Comparison of ENCODE assay signal across 8 cellular contexts in the genomic region with DNA sequence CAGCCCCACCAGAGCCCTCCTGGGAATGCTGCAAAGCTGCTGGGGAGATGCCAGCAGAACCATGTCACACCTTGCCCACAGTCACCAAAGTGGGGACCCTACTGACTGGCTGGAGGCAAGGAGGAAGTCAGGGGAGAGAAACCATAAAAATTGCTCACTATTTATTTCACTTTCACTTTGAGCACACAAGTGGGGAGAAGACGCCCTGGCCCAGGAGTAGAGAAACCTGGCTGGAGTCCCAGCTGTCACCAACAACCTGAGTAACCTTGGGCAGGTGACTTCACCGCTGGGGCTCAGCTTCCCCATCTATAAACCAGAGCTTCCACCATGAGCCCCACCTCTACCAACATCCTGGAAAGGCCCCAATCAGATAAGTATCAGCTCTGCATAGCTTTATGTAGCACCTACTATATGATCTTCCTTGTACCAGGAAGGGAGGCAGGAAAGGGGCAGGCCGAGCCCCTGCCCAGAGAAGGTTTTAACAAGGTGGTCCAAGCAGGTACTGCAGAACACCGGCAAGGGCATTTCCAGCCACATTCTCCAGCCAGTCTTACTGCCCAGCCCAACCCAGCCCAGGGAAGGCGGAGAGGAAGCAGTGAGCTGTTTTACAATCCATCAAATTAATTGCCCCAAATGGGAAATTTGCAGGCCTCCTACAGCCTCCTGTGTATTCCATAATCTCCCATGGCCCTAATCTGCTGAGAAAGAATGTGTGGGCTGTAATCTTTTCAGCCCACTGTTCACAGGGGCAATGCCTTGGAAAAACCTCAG. TPM values are rescaled to one million over a fixed set of nuclear protein-coding genes. Genes with fewer than 3 reads are reported as not detected.
A peak's percentile ranks its signal among the peaks of the same experiment; 100 is the strongest.
DNase-seq lines count a peak whose midpoint lies in the region; ATAC-seq and TF ChIP-seq lines count a peak whose summit lies in the region.

No MANE protein-coding gene starts in this region.

- H3K27ac ChIP-seq in Peyer's patch: peak overlapping the region; percentile 14 to 97 (median 78)
- peak overlapping the region; percentile 84 to 94 (median 88) for H3K27ac ChIP-seq in body of pancreas

- peaks cover 0 to 66% (median 6%) of the 10 kb centered on the region in 4 donors for H3K4me1 ChIP-seq in Peyer's patch
- peaks cover 78% of the 10 kb centered on the region for H3K4me1 ChIP-seq in body of pancreas

- TF ChIP-seq CTCF in Peyer's patch (IDR thresholded peaks at IDR 0.05) (peak in 3 of 6 experiments; percentile 38 to 43 (median 42)), body of pancreas (IDR thresholded peaks at IDR 0.05) (peak in 5 of 7 experiments; percentile 15 to 46 (median 35))

- H3K4me3 ChIP-seq in Peyer's patch (peak overlapping the region in 2 of 4 donors; percentile 3 to 8), body of pancreas (no peak overlapping the region)

- H3K36me3 ChIP-seq in Peyer's patch (no peaks in the 10 kb centered on the region), body of pancreas (replicated peaks in 1 of 2; ENCODE audit: insufficient read depth in 1 of 2, low read depth in 2 of 2) (no peaks in the 10 kb centered on the region)

- intact Hi-C loops in body of pancreas (cut with DNase I): no loop called here

- no peaks in the 10 kb centered on the region for H3K9me3 ChIP-seq in Peyer's patch
- no peaks in the 10 kb centered on the region for H3K9me3 ChIP-seq in body of pancreas

- TF ChIP-seq POLR2A in Peyer's patch (IDR thresholded peaks at IDR 0.05) (no peak), body of pancreas (IDR thresholded peaks at IDR 0.05) (no peak)

- H3K27me3 ChIP-seq in Peyer's patch (no peaks in the 10 kb centered on the region), body of pancreas (no peaks in the 10 kb centered on the region)

- no peak for DNase-seq in activated CD4-positive, CD25-positive, alpha-beta regulatory T cell treated with anti-CD3 and anti-CD28 coated beads, Interleukin-2, amount 50 U/mL, for 72 hours
- DNase-seq in Peyer's patch: peak; percentile 50 to 94 (median 88)
- peak; percentile 90 to 96 (median 96) for DNase-seq in body of pancreas
- peak; percentile 16 to 45 for DNase-seq in stimulated activated CD4-positive, alpha-beta T cell treated with anti-CD3 and anti-CD28 coated beads, Interleukin-12 subunit alpha, Interleukin-12 subunit beta, amount 100 ng/mL, for 24 hours (ENCODE audit: low read depth in 2 of 2)
- no peak for DNase-seq in putamen (ENCODE audit: low spot score)
- DNase-seq in HuH-7 (ENCODE audit: low spot score): no peak

- peak; percentile 87 to 90 for ATAC-seq in activated CD4-positive, CD25-positive, alpha-beta regulatory T cell treated with anti-CD3 and anti-CD28 coated beads, Interleukin-2, amount 50 U/mL, for 24 hours
- ATAC-seq in HG02943 (IDR thresholded peaks at IDR 0.05; ENCODE audit: low read depth, unreplicated experiment): peak; percentile 96
- ATAC-seq in body of pancreas: peak; percentile 78

- WGBS in body of pancreas, 2 donors: 10% methylated on average over 5 of the region's 5 CpGs

RNA-seq across cellular contexts. Expression of gene PLEKHA7, which starts 27.6 kb away (rescaled TPM):
- 100 to 1,000 TPM; 129 to 211 (median 176) TPM for total RNA-seq in Peyer's patch
- total RNA-seq in body of pancreas: 10 to 100 TPM; 30.4 to 34.6 TPM

Comparison
In these comparisons a context has a peak if more than half of its experiments do, and no peak if none do; other contexts are left out.
1. DNase-seq: peak in Peyer's patch (3 of 3), body of pancreas (4 of 4) and stimulated activated CD4-positive, alpha-beta T cell treated with anti-CD3 and anti-CD28 coated beads, Interleukin-12 subunit alpha, Interleukin-12 subunit beta, amount 100 ng/mL, for 24 hours (2 of 2); none in activated CD4-positive, CD25-positive, alpha-beta regulatory T cell treated with anti-CD3 and anti-CD28 coated beads, Interleukin-2, amount 50 U/mL, for 72 hours (single experiment), putamen (single experiment) and HuH-7 (single experiment).
2. Peak in every context shown above with its lines, with median percentiles within 50 percentile points of each other: ATAC-seq.